ENCODE assay signal across 8 cellular contexts in the genomic region with DNA sequence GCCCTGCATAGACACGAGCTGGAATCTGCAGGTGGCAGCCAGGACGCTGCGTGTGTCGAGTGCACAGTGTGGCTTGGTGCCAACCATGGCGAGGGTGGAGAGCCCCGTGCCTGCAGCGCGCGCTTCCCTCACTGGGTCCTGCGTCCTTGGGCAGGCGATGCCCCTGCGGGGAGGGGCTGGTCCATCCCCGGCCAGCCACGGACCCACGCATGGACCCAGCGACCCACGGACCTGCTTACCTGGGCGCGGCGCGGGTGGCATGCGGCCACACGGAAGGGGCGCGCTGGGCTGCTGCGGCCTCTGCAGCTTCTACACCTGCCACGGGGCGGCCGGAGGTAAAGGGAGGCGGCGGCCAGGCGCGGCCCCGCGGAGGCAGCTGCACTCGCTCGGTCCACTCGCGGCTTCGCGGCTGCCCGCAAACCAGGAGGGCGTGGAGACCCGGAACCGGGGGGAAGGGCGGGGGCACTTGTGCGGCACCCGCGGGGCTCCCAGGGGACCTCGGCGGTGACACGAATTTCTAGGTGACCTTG. TPM values are rescaled to one million over a fixed set of nuclear protein-coding genes. Genes with fewer than 3 reads are reported as not detected.
DNase-seq lines count a peak whose midpoint lies in the region; ATAC-seq and TF ChIP-seq lines count a peak whose summit lies in the region.

No MANE protein-coding gene starts in this region.

- peak; percentile 81 for DNase-seq in NCI-H748 (lab: John Stamatoyannopoulos, UW; ENCODE audit: unreplicated experiment)
- DNase-seq in NCI-H748 treated with DMSO at 0.1 percent for 48 hours (lab: John Stamatoyannopoulos, UW) = no peak
- no peak for DNase-seq in T-helper 2 cell treated with Interferon-gamma antibody and Interleukin-4, amounts not matched to agents 5 μg/mL and 100 μg/mL, for 36 hours (ENCODE audit: low spot score)
- DNase-seq in chondrocyte (ENCODE audit: low spot score) = peak; percentile 87
- peak; percentile 79 for DNase-seq in stomach

- peak overlapping the region; percentile 58 for H3K4me3 Mint-ChIP-seq in T-helper 2 cell treated with Interferon-gamma antibody and Interleukin-4, amounts not matched to agents 5 μg/mL and 100 μg/mL, for 36 hours
- peak overlapping the region; percentile 47 for H3K4me3 Mint-ChIP-seq in chondrocyte (ENCODE audit: unreplicated experiment)

- no peak for TF ChIP-seq EP300 in stomach (IDR thresholded peaks at IDR 0.05)

- no peak overlapping the region for H3K27ac Mint-ChIP-seq in T-helper 2 cell treated with Interferon-gamma antibody and Interleukin-4, amounts not matched to agents 5 μg/mL and 100 μg/mL, for 36 hours
- no peak overlapping the region for H3K27ac Mint-ChIP-seq in chondrocyte (ENCODE audit: unreplicated experiment)

- H3K36me3 ChIP-seq in mucosa of rectum (ENCODE audit: control insufficient read depth in 2 of 2, insufficient read depth in 2 of 2, low read length in 2 of 2) = no peaks in the 10 kb centered on the region
- H3K36me3 ChIP-seq in stomach = no peaks in the 10 kb centered on the region

- peaks cover 13% of the 10 kb centered on the region for H3K4me1 Mint-ChIP-seq in T-helper 2 cell treated with Interferon-gamma antibody and Interleukin-4, amounts not matched to agents 5 μg/mL and 100 μg/mL, for 36 hours (ENCODE audit: low read depth)
- peaks cover 6% of the 10 kb centered on the region for H3K4me1 Mint-ChIP-seq in chondrocyte (ENCODE audit: low read depth)

- intact Hi-C loops in stomach (cut with DNase I; ENCODE audit: low total_unique reads) = no loop called here

- TF ChIP-seq CTCF in chondrocyte (IDR thresholded peaks at IDR 0.05) (no peak), stomach (IDR thresholded peaks at IDR 0.05) (peak in 3 of 7 experiments; percentile 32 to 42 (median 38))

- H3K9ac ChIP-seq in mucosa of rectum (ENCODE audit: low read depth in 1 of 2, low read length in 2 of 2) = peak overlapping the region; percentile 34 to 77

- H3K27ac ChIP-seq in mucosa of rectum (ENCODE audit: low read depth in 2 of 2, low read length in 2 of 2) (peak overlapping the region; percentile 77 to 84), stomach (peak overlapping the region; percentile 76 to 84 (median 83))

- WGBS in stomach, 5 donors = 3 to 20% (median 4%) methylated on average over 1 to 52 of the region's 52 CpGs

- H3K9me3 ChIP-seq in mucosa of rectum (ENCODE audit: control insufficient read depth in 2 of 2, low read length in 2 of 2) = no peaks in the 10 kb centered on the region
- no peaks in the 10 kb centered on the region for H3K9me3 ChIP-seq in stomach

- peaks cover 2% of the 10 kb centered on the region for H3K36me3 Mint-ChIP-seq in T-helper 2 cell treated with Interferon-gamma antibody and Interleukin-4, amounts not matched to agents 5 μg/mL and 100 μg/mL, for 36 hours (ENCODE audit: low read depth)
- H3K36me3 Mint-ChIP-seq in chondrocyte (ENCODE audit: low read depth) = peaks cover 2% of the 10 kb centered on the region

- H3K27me3 ChIP-seq in mucosa of rectum (ENCODE audit: control insufficient read depth in 2 of 2, insufficient read depth in 2 of 2, low read length in 2 of 2) (peaks cover 0 to 5% of the 10 kb centered on the region in 2 donors), stomach (peaks cover 0 to 56% (median 10%) of the 10 kb centered on the region in 3 donors)

- TF ChIP-seq POLR2A in stomach (IDR thresholded peaks at IDR 0.05) = no peak

- H3K4me1 ChIP-seq in mucosa of rectum (ENCODE audit: control insufficient read depth in 2 of 2, insufficient read depth in 2 of 2, low read length in 2 of 2) (peaks cover 9 to 11% of the 10 kb centered on the region in 2 donors), stomach (peaks cover 19 to 27% (median 24%) of the 10 kb centered on the region in 4 donors)

- H3K4me3 ChIP-seq in mucosa of rectum (ENCODE audit: low read length in 2 of 2) (peak overlapping the region; percentile 66 to 72), stomach (peak overlapping the region; percentile 49 to 64 (median 59))

- H3K27me3 Mint-ChIP-seq in T-helper 2 cell treated with Interferon-gamma antibody and Interleukin-4, amounts not matched to agents 5 μg/mL and 100 μg/mL, for 36 hours (ENCODE audit: low read depth) = peaks cover 38% of the 10 kb centered on the region
- H3K27me3 Mint-ChIP-seq in chondrocyte (ENCODE audit: low read depth) = peaks cover 41% of the 10 kb centered on the region

- no peaks in the 10 kb centered on the region for H3K9me3 Mint-ChIP-seq in T-helper 2 cell treated with Interferon-gamma antibody and Interleukin-4, amounts not matched to agents 5 μg/mL and 100 μg/mL, for 36 hours
- peaks cover 12% of the 10 kb centered on the region for H3K9me3 Mint-ChIP-seq in chondrocyte (ENCODE audit: low read depth)

- ATAC-seq in GM18519 (IDR thresholded peaks at IDR 0.05; ENCODE audit: low FRiP score, unreplicated experiment) = no peak
- ATAC-seq in GM18502 (IDR thresholded peaks at IDR 0.05; ENCODE audit: poor library complexity, unreplicated experiment) = no peak

RNA-seq across cellular contexts. Expression of gene MCF2L, which starts 0.6 kb away (rescaled TPM):
- total RNA-seq in chondrocyte (6.7 to 8.0 TPM (median 7.6 TPM) in 3 replicates), stomach (100 to 1,000 TPM in 1 of 5 donors, 10 to 100 TPM in 4; 39.1 to 363 (median 58.6) TPM)
- polyA plus RNA-seq in stomach = 10 to 100 TPM; 10.8 to 20.0 (median 13.3) TPM

Comparison
In these comparisons a context has a peak if more than half of its experiments do, and no peak if none do; other contexts are left out.
1. DNase-seq: peak in NCI-H748 (single experiment), chondrocyte (single experiment) and stomach (single experiment); none in NCI-H748 treated with DMSO at 0.1 percent for 48 hours (single experiment) and T-helper 2 cell treated with Interferon-gamma antibody and Interleukin-4, amounts not matched to agents 5 μg/mL and 100 μg/mL, for 36 hours (single experiment).